In genomic region chr15:40367038-40367672, GRCh38 we compare ENCODE assay signal across 11 cellular contexts. TPM values are rescaled to one million over a fixed set of nuclear protein-coding genes. Genes with fewer than 3 reads are reported as not detected.
DNase-seq lines count a peak whose midpoint lies in the region; ATAC-seq and TF ChIP-seq lines count a peak whose summit lies in the region.
"Had no signal": no experiment of that assay in that cellular context is flagged by ENCODE, and none has a peak within 500 bp of the region (broad histone marks: within the 10 kb centered on the region; RNA-seq: fewer than 3 reads in every experiment).

No MANE protein-coding gene starts in this region.

- peaks cover 30% of the 10 kb centered on the region for H3K27me3 Mint-ChIP-seq in neural progenitor cell (ENCODE audit: insufficient read depth, low read depth)
- H3K27me3 Mint-ChIP-seq in chondrocyte (ENCODE audit: low read depth) = peaks cover 2% of the 10 kb centered on the region

- H3K4me3 ChIP-seq in BLaER1 treated with 17β-estradiol and CSF1 and Interleukin-3, amounts not matched to agents 10 nM and 100 nM = peak overlapping the region; percentile 46 to 68 (median 54)
- H3K4me3 ChIP-seq in endocrine pancreas (ENCODE audit: control insufficient read depth, insufficient read depth, low read length) (no peak overlapping the region), neural progenitor cell (no peak overlapping the region)

- no peaks in the 10 kb centered on the region for H3K36me3 Mint-ChIP-seq in neural progenitor cell
- no peaks in the 10 kb centered on the region for H3K36me3 Mint-ChIP-seq in chondrocyte (ENCODE audit: low read depth)

- TF ChIP-seq CTCF in neural progenitor cell (IDR thresholded peaks at IDR 0.05) (no peak), chondrocyte (IDR thresholded peaks at IDR 0.05) (no peak)

- H3K4me1 Mint-ChIP-seq in neural progenitor cell = peaks cover 4% of the 10 kb centered on the region
- H3K4me1 Mint-ChIP-seq in chondrocyte (ENCODE audit: low read depth) = peaks cover 9% of the 10 kb centered on the region

- no peaks in the 10 kb centered on the region for H3F3A ChIP-seq in neural progenitor cell (ENCODE audit: low read depth)

- peak overlapping the region in 9 of 11 experiments; percentile 12 to 66 (median 59); a peak in 11 of 22 replicates for H3K27ac ChIP-seq in BLaER1 treated with 17β-estradiol and CSF1 and Interleukin-3, amounts not matched to agents 10 nM and 100 nM
- no peak overlapping the region for H3K27ac ChIP-seq in neural progenitor cell

- H2AFZ ChIP-seq in neural progenitor cell (replicated peaks) = no peak overlapping the region

- H3K4me3 Mint-ChIP-seq in neural progenitor cell = no peak overlapping the region
- H3K4me3 Mint-ChIP-seq in chondrocyte (ENCODE audit: unreplicated experiment) = no peak overlapping the region

- no peaks in the 10 kb centered on the region for H3K27me3 ChIP-seq in BLaER1 treated with 17β-estradiol and CSF1 and Interleukin-3, amounts not matched to agents 10 nM and 100 nM
- H3K27me3 ChIP-seq in endocrine pancreas (ENCODE audit: control insufficient read depth, insufficient read depth, low read length) (no peaks in the 10 kb centered on the region), neural progenitor cell (peaks cover 66% of the 10 kb centered on the region)
- H3K27me3 ChIP-seq: ascending aorta, left lung had no signal

- H3K4me1 ChIP-seq in BLaER1 treated with 17β-estradiol and CSF1 and Interleukin-3, amounts not matched to agents 10 nM and 100 nM = peaks cover 20 to 33% (median 25%) of the 10 kb centered on the region in 10 experiments
- H3K4me1 ChIP-seq in endocrine pancreas (ENCODE audit: control insufficient read depth, insufficient read depth, low read length) (no peaks in the 10 kb centered on the region), neural progenitor cell (no peaks in the 10 kb centered on the region)

- no peaks in the 10 kb centered on the region for H3K79me2 ChIP-seq in neural progenitor cell (ENCODE audit: low read depth)

- peak overlapping the region; percentile 79 to 99 (median 91) for H3K4me2 ChIP-seq in BLaER1 treated with 17β-estradiol and CSF1 and Interleukin-3, amounts not matched to agents 10 nM and 100 nM
- peak overlapping the region; percentile 81 for H3K4me2 ChIP-seq in neural progenitor cell

- H3K36me3 ChIP-seq in BLaER1 treated with 17β-estradiol and CSF1 and Interleukin-3, amounts not matched to agents 10 nM and 100 nM = no peaks in the 10 kb centered on the region; a peak in 1 of 22 replicates
- H3K36me3 ChIP-seq in endocrine pancreas (ENCODE audit: control insufficient read depth, insufficient read depth, low read length) (no peaks in the 10 kb centered on the region), neural progenitor cell (no peaks in the 10 kb centered on the region)
- H3K36me3 ChIP-seq: ascending aorta, left lung had no signal

- peak; percentile 39 for DNase-seq in NCI-H2196 treated with DMSO at 0.1 percent for 48 hours (lab: John Stamatoyannopoulos, UW; ENCODE audit: unreplicated experiment)
- no peak for DNase-seq in neural progenitor cell (ENCODE audit: low spot score)
- no peak for DNase-seq in HuH-7.5 (ENCODE audit: low spot score)
- no peak for DNase-seq in chondrocyte (ENCODE audit: low spot score)
- DNase-seq in DMS 273 treated with DMSO at 0.1 percent for 48 hours (lab: John Stamatoyannopoulos, UW) = no peak

- H3K9ac ChIP-seq in BLaER1 treated with 17β-estradiol and CSF1 and Interleukin-3, amounts not matched to agents 10 nM and 100 nM = peak overlapping the region in 9 of 11 experiments; percentile 41 to 76 (median 65); a peak in 15 of 22 replicates
- H3K9ac ChIP-seq in endocrine pancreas (ENCODE audit: control insufficient read depth, insufficient read depth, low read length) = peak overlapping the region; percentile 15
- H3K9ac ChIP-seq in neural progenitor cell = no peak overlapping the region

- H3K9me3 ChIP-seq in BLaER1 treated with 17β-estradiol and CSF1 and Interleukin-3, amounts not matched to agents 10 nM and 100 nM (replicated peaks in 1 of 11) = no peaks in the 10 kb centered on the region
- H3K9me3 ChIP-seq in endocrine pancreas (ENCODE audit: control insufficient read depth, low read length) (no peaks in the 10 kb centered on the region), neural progenitor cell (ENCODE audit: low read depth) (no peaks in the 10 kb centered on the region)
- H3K9me3 ChIP-seq: ascending aorta, left lung had no signal

- ATAC-seq in HG02973 (IDR thresholded peaks at IDR 0.05; ENCODE audit: unreplicated experiment) = no peak

- H4K20me1 ChIP-seq in BLaER1 treated with 17β-estradiol and CSF1 and Interleukin-3, amounts not matched to agents 10 nM and 100 nM = peaks cover 0 to 2% (median 0%) of the 10 kb centered on the region in 11 experiments; a peak in 3 of 22 replicates
- H4K20me1 ChIP-seq in neural progenitor cell (ENCODE audit: low read depth) = no peaks in the 10 kb centered on the region

- H3K9me3 Mint-ChIP-seq in neural progenitor cell = no peaks in the 10 kb centered on the region
- H3K9me3 Mint-ChIP-seq in chondrocyte (ENCODE audit: low read depth) = no peaks in the 10 kb centered on the region

- H3K27ac Mint-ChIP-seq in neural progenitor cell (no peak overlapping the region), chondrocyte (ENCODE audit: unreplicated experiment) (no peak overlapping the region)

RNA-seq across cellular contexts. Expression of gene DISP2, which starts 9.1 kb away (rescaled TPM):
- total RNA-seq in neural progenitor cell (ENCODE audit: low replicate concordance) = 0.06 TPM in 1 of 2 replicates, not detected in the other
- total RNA-seq in chondrocyte = 1.3 to 2.2 TPM (median 1.4 TPM) in 3 replicates

RNA-seq across cellular contexts. Expression of gene KNSTRN, which starts 15.4 kb away (rescaled TPM):
- total RNA-seq in neural progenitor cell (ENCODE audit: low replicate concordance) = 129 and 152 TPM in 2 replicates
- total RNA-seq in chondrocyte = 20.9 to 28.4 TPM (median 27.9 TPM) in 3 replicates

RNA-seq across cellular contexts. Expression of gene PHGR1, which starts 16.3 kb away (rescaled TPM):
- total RNA-seq in neural progenitor cell (ENCODE audit: low replicate concordance) (not detected in 2 replicates), chondrocyte (not detected in 3 replicates)
- total RNA-seq: ascending aorta, left lung, urinary bladder had no signal

RNA-seq across cellular contexts. Expression of gene CCDC9B, which starts 26.4 kb away (rescaled TPM):
- 0.25 TPM in 1 of 2 replicates, not detected in the other for total RNA-seq in neural progenitor cell (ENCODE audit: low replicate concordance)
- total RNA-seq in chondrocyte = 55.4 to 60.0 TPM (median 58.0 TPM) in 3 replicates

RNA-seq across cellular contexts. Expression of gene IVD, which starts 38.4 kb away (rescaled TPM):
- total RNA-seq in neural progenitor cell (ENCODE audit: low replicate concordance) (18.0 and 38.4 TPM in 2 replicates), chondrocyte (42.0 to 58.9 TPM (median 42.5 TPM) in 3 replicates)

Comparison
In these comparisons a context has a peak if more than half of its experiments do, and no peak if none do; other contexts are left out.
1. H3K4me3 ChIP-seq: peak in BLaER1 treated with 17β-estradiol and CSF1 and Interleukin-3, amounts not matched to agents 10 nM and 100 nM (10 of 10); none in endocrine pancreas (single experiment) and neural progenitor cell (single experiment).